ENCODE assay signal across 9 cellular contexts in genomic region chr5:91311168-91311696, GRCh38.
DNase-seq lines count a peak whose midpoint lies in the region; ATAC-seq, FAIRE-seq and TF ChIP-seq lines count a peak whose summit lies in the region.
"Had no signal": no experiment of that assay in that cellular context is flagged by ENCODE, and none has a peak within 500 bp of the region (broad histone marks: within the 10 kb centered on the region; RNA-seq: fewer than 3 reads in every experiment).

No MANE protein-coding gene starts in this region.

- peak overlapping the region; percentile 70 for H2AFZ ChIP-seq in SU-DHL-6 (ENCODE audit: low read depth, low read length, severe bottlenecking)

- peak in 1 of 2 experiments; percentile 7; a peak in 3 of 6 replicates for ATAC-seq in A549
- peak; percentile 8 for ATAC-seq in GM21576 (IDR thresholded peaks at IDR 0.05; ENCODE audit: unreplicated experiment)
- no peak for ATAC-seq in HG02588 (IDR thresholded peaks at IDR 0.05; ENCODE audit: unreplicated experiment)
- ATAC-seq in left colon: no peak

- no peak for FAIRE-seq in A549 (lab: Jason Lieb, UNC)
- FAIRE-seq: colon had no signal

- H3K4me3 ChIP-seq in A549 (peak overlapping the region; percentile 16), SU-DHL-6 (ENCODE audit: insufficient read depth, low read length, poor library complexity, severe bottlenecking) (no peak overlapping the region)

- TF ChIP-seq EP300 in A549 (IDR thresholded peaks at IDR 0.05): no peak

- H3K4me2 ChIP-seq in A549 (peak overlapping the region; percentile 89), SU-DHL-6 (ENCODE audit: low read depth, low read length, poor library complexity, severe bottlenecking) (peak overlapping the region; percentile 33)

- peak overlapping the region; percentile 91 to 94 for H3K27ac ChIP-seq in A549
- 0 out of 2 replicates have a peak overlapping the region, but pooled peaks have one; percentile 17 for H3K27ac ChIP-seq in SU-DHL-6 (ENCODE audit: low read depth, low read length)

- H4K20me1 ChIP-seq in SU-DHL-6 (ENCODE audit: low read depth, low read length): no peaks in the 10 kb centered on the region

- no peaks in the 10 kb centered on the region for H3F3A ChIP-seq in SU-DHL-6 (ENCODE audit: insufficient read depth)

- 60% methylated on average over 5 of the region's 5 CpGs for WGBS in A549 (ENCODE audit: missing lambda C conversion rate)

- no peaks in the 10 kb centered on the region for H3K9me2 ChIP-seq in SU-DHL-6 (replicated peaks; ENCODE audit: insufficient read depth, low read length)

- TF ChIP-seq POLR2A in A549 (IDR thresholded peaks at IDR 0.05; ENCODE audit: low read length): no peak

- POLR2A ChIA-PET in A549 (lab: Yijun Ruan, JAX): interaction anchor here (0.7 to 4.7 kb wide), 8 partner anchors 9 to 446 kb away, joined by 3 to 57 read pairs (median 4); partner anchors contain the start of gene ARRDC3

- intact Hi-C loops in left colon (cut with DNase I, micrococcal nuclease): no loop called here

- H3K9me3 ChIP-seq in A549 (no peaks in the 10 kb centered on the region), SU-DHL-6 (ENCODE audit: insufficient read depth, low read length) (no peaks in the 10 kb centered on the region)

- H3K9ac ChIP-seq in SU-DHL-6 (ENCODE audit: low read length): peak overlapping the region; percentile 8; the same call in 1 of the 2 replicates

- DNase-seq in A549 (ENCODE audit: low read depth in 1 of 2, low spot score in 1 of 2) (no peak), medulla oblongata (ENCODE audit: extremely low spot score) (peak; percentile 44), NCI-H748 (lab: John Stamatoyannopoulos, UW; ENCODE audit: unreplicated experiment) (no peak), NOMO-1 treated with dmso at 0.1 percent for 144 hours (lab: John Stamatoyannopoulos, UW; ENCODE audit: unreplicated experiment) (no peak), left colon (no peak)

- H3K4me1 ChIP-seq in A549: peaks cover 63% of the 10 kb centered on the region

- no peak for TF ChIP-seq CTCF in A549 (IDR thresholded peaks at IDR 0.05)
- no peak for TF ChIP-seq CTCF in SU-DHL-6 (IDR thresholded peaks at IDR 0.05; ENCODE audit: insufficient read depth, low read length, poor library complexity, severe bottlenecking)

- no peaks in the 10 kb centered on the region for H3K79me2 ChIP-seq in SU-DHL-6 (ENCODE audit: insufficient read depth, low read length)

- H3K36me3 ChIP-seq in SU-DHL-6 (ENCODE audit: low read length): no peaks in the 10 kb centered on the region

- CTCF ChIA-PET in A549 (lab: Yijun Ruan, JAX): interaction anchor here (0.7 to 3.5 kb wide), 7 partner anchors 10 to 457 kb away, joined by 3 to 14 read pairs (median 4); no protein-coding TSS in a partner anchor

- TF ChIP-seq RAD21 in A549 (conservative IDR thresholded peaks at IDR 0.05 in 1 of 2, IDR thresholded peaks at IDR 0.05 in 1 of 2): no peak

- H3K27me3 ChIP-seq in SU-DHL-6 (ENCODE audit: low read length): no peaks in the 10 kb centered on the region

TF ChIP-seq in A549, 52 proteins besides CTCF, POLR2A, EP300 and RAD21:
- 0 out of 2 replicates have a peak, but pooled peaks have one; percentile 45 for TF ChIP-seq HOXB5 (CRISPR knock-in tag; IDR thresholded peaks at IDR 0.05)
- TF ChIP-seq, protein P1, sequence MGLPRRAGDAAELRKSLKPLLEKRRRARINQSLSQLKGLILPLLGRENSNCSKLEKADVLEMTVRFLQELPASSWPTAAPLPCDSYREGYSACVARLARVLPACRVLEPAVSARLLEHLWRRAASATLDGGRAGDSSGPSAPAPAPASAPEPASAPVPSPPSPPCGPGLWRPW (IDR thresholded peaks at IDR 0.05): no peak
- no peak for TF ChIP-seq FOSB (CRISPR knock-in tag; IDR thresholded peaks at IDR 0.05)
- no peak for TF ChIP-seq SMC3 (IDR thresholded peaks at IDR 0.05)
- TF ChIP-seq KDM5A (IDR thresholded peaks at IDR 0.05): no peak
- no peak for TF ChIP-seq CBX8 (IDR thresholded peaks at IDR 0.05)
- no peak for TF ChIP-seq HOXA7 (CRISPR knock-in tag; IDR thresholded peaks at IDR 0.05)
- no peak for TF ChIP-seq MAFK (IDR thresholded peaks at IDR 0.05; ENCODE audit: partially characterized antibody)
- TF ChIP-seq, protein P2, sequence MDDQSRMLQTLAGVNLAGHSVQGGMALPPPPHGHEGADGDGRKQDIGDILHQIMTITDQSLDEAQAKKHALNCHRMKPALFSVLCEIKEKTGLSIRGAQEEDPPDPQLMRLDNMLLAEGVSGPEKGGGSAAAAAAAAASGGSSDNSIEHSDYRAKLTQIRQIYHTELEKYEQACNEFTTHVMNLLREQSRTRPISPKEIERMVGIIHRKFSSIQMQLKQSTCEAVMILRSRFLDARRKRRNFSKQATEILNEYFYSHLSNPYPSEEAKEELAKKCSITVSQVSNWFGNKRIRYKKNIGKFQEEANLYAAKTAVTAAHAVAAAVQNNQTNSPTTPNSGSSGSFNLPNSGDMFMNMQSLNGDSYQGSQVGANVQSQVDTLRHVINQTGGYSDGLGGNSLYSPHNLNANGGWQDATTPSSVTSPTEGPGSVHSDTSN (IDR thresholded peaks at IDR 0.05): no peak
- no peak for TF ChIP-seq BCL3 (IDR thresholded peaks at IDR 0.05)
- no peak for TF ChIP-seq MAZ (IDR thresholded peaks at IDR 0.05; ENCODE audit: borderline replicate concordance, low read depth, low read length)
- TF ChIP-seq GATA3 (IDR thresholded peaks at IDR 0.05; ENCODE audit: borderline replicate concordance): no peak
- no peak for TF ChIP-seq RNF2 (IDR thresholded peaks at IDR 0.05; ENCODE audit: borderline replicate concordance, low read depth)
- no peak for TF ChIP-seq NR3C1 (IDR thresholded peaks at IDR 0.05)
- TF ChIP-seq ESRRA (IDR thresholded peaks at IDR 0.05; ENCODE audit: borderline replicate concordance, low read length): no peak
- TF ChIP-seq EHMT2 (IDR thresholded peaks at IDR 0.05; ENCODE audit: low read depth): no peak
- 0 out of 2 replicates have a peak, but pooled peaks have one; percentile 72 for TF ChIP-seq ZSCAN20 (CRISPR knock-in tag; IDR thresholded peaks at IDR 0.05)
- TF ChIP-seq ZFP36 (IDR thresholded peaks at IDR 0.05; ENCODE audit: borderline replicate concordance, partially characterized antibody): no peak
- no peak for TF ChIP-seq RFX5 (IDR thresholded peaks at IDR 0.05)
- TF ChIP-seq CEBPB (IDR thresholded peaks at IDR 0.05): no peak
- no peak for TF ChIP-seq JUNB (IDR thresholded peaks at IDR 0.05)
- TF ChIP-seq HDAC2 (IDR thresholded peaks at IDR 0.05): no peak
- no peak for TF ChIP-seq JUN (IDR thresholded peaks at IDR 0.05)
- TF ChIP-seq NPAS2 (CRISPR knock-in tag; IDR thresholded peaks at IDR 0.05; ENCODE audit: borderline replicate concordance): no peak
- TF ChIP-seq, protein P3, sequence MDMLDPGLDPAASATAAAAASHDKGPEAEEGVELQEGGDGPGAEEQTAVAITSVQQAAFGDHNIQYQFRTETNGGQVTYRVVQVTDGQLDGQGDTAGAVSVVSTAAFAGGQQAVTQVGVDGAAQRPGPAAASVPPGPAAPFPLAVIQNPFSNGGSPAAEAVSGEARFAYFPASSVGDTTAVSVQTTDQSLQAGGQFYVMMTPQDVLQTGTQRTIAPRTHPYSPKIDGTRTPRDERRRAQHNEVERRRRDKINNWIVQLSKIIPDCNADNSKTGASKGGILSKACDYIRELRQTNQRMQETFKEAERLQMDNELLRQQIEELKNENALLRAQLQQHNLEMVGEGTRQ (IDR thresholded peaks at IDR 0.05): no peak
- TF ChIP-seq MYC (IDR thresholded peaks at IDR 0.05; ENCODE audit: borderline replicate concordance, low read length): no peak
- TF ChIP-seq RCOR1 (IDR thresholded peaks at IDR 0.05; ENCODE audit: low read depth, low read length): no peak
- TF ChIP-seq KDM1A (IDR thresholded peaks at IDR 0.05; ENCODE audit: low read depth): no peak
- no peak for TF ChIP-seq ZNF302 (CRISPR knock-in tag; IDR thresholded peaks at IDR 0.05)
- no peak for TF ChIP-seq NFE2L2 (conservative IDR thresholded peaks at IDR 0.05; ENCODE audit: low read length)
- TF ChIP-seq TP53 (CRISPR knock-in tag; IDR thresholded peaks at IDR 0.05): peak; percentile 29; the same call in 1 of the 2 replicates
- TF ChIP-seq CBX2 (IDR thresholded peaks at IDR 0.05; ENCODE audit: borderline replicate concordance, low read depth): no peak
- TF ChIP-seq HOXB13 (CRISPR knock-in tag; IDR thresholded peaks at IDR 0.05; ENCODE audit: low read depth): peak; percentile 22; the same call in 1 of the 2 replicates
